ENCODE assay signal across 14 cellular contexts in genomic region chr3:114848643-114849350, GRCh38.
A peak's percentile ranks its signal among the peaks of the same experiment; 100 is the strongest.
DNase-seq lines count a peak whose midpoint lies in the region; ATAC-seq and TF ChIP-seq lines count a peak whose summit lies in the region.
"Had no signal": no experiment of that assay in that cellular context is flagged by ENCODE, and none has a peak within 500 bp of the region (broad histone marks: within the 10 kb centered on the region; RNA-seq: fewer than 3 reads in every experiment).

No MANE protein-coding gene starts in this region.

- H3K36me3 Mint-ChIP-seq in activated CD8-positive, alpha-beta T cell treated with anti-CD3 and anti-CD28 coated beads for 36 hours (ENCODE audit: low read depth) = no peaks in the 10 kb centered on the region

- POLR2A ChIA-PET in activated CD8-positive, alpha-beta T cell treated with anti-CD3 and anti-CD28 coated beads for 36 hours (lab: Charles Lee) = interaction anchor here (0.9 to 1.1 kb wide), 2 partner anchors 9 to 14 kb away, joined by 3 read pairs; no protein-coding TSS in a partner anchor

- H3K4me1 ChIP-seq in esophagus muscularis mucosa = peaks cover 24 to 38% (median 34%) of the 10 kb centered on the region in 4 donors
- H3K4me1 ChIP-seq in gastrocnemius medialis = peaks cover 33 to 34% of the 10 kb centered on the region in 2 donors

- no peak overlapping the region for H3K4me3 Mint-ChIP-seq in activated CD8-positive, alpha-beta T cell treated with anti-CD3 and anti-CD28 coated beads for 36 hours
- H3K4me3 Mint-ChIP-seq: central memory CD8-positive, alpha-beta T cell; neural crest cell had no signal

- TF ChIP-seq CTCF in esophagus muscularis mucosa (IDR thresholded peaks at IDR 0.05) (no peak), gastrocnemius medialis (IDR thresholded peaks at IDR 0.05 in 4 of 5, conservative IDR thresholded peaks at IDR 0.05 in 1 of 5) (no peak), WERI-Rb-1 (IDR thresholded peaks at IDR 0.05; ENCODE audit: low read depth, low read length) (no peak)
- TF ChIP-seq CTCF in activated CD8-positive, alpha-beta T cell treated with anti-CD3 and anti-CD28 coated beads for 36 hours (IDR thresholded peaks at IDR 0.05) = no peak

- TF ChIP-seq POLR2A in esophagus muscularis mucosa (IDR thresholded peaks at IDR 0.05; ENCODE audit: low read depth) = no peak
- no peak for TF ChIP-seq POLR2A in gastrocnemius medialis (IDR thresholded peaks at IDR 0.05)

- no peaks in the 10 kb centered on the region for H3K27me3 Mint-ChIP-seq in activated CD8-positive, alpha-beta T cell treated with anti-CD3 and anti-CD28 coated beads for 36 hours
- H3K27me3 Mint-ChIP-seq: central memory CD8-positive, alpha-beta T cell had no signal

- no peak for TF ChIP-seq EP300 in esophagus muscularis mucosa (IDR thresholded peaks at IDR 0.05)

- no peaks in the 10 kb centered on the region for H3K4me1 Mint-ChIP-seq in activated CD8-positive, alpha-beta T cell treated with anti-CD3 and anti-CD28 coated beads for 36 hours (ENCODE audit: low read depth)
- H3K4me1 Mint-ChIP-seq: neural crest cell had no signal

- no peak for ATAC-seq in gastrocnemius medialis
- no peak for ATAC-seq in activated CD8-positive, alpha-beta T cell treated with anti-CD3 and anti-CD28 coated beads for 36 hours
- ATAC-seq in HG03469 (IDR thresholded peaks at IDR 0.05; ENCODE audit: unreplicated experiment) = no peak

- no peak overlapping the region for H3K27ac Mint-ChIP-seq in activated CD8-positive, alpha-beta T cell treated with anti-CD3 and anti-CD28 coated beads for 36 hours

- CTCF ChIA-PET in activated CD8-positive, alpha-beta T cell treated with anti-CD3 and anti-CD28 coated beads for 36 hours (lab: Charles Lee) = no interaction called here

- H3K27me3 ChIP-seq in esophagus muscularis mucosa = no peaks in the 10 kb centered on the region
- H3K27me3 ChIP-seq in gastrocnemius medialis = no peaks in the 10 kb centered on the region
- H3K27me3 ChIP-seq in WERI-Rb-1 (ENCODE audit: insufficient read depth, low read depth, severe bottlenecking) = no peaks in the 10 kb centered on the region
- H3K27me3 ChIP-seq: tibial artery had no signal

- in situ Hi-C loops in gastrocnemius medialis (cut with MboI; ENCODE audit: low sequenced_read_pairs in 4 of 4) = loop anchor here in 3 of 4 donors (25.0 kb wide), 3 partner anchors 239 to 839 kb away; no protein-coding TSS in a partner anchor

- 89% methylated on average over 3 of the region's 3 CpGs for WGBS in esophagus muscularis mucosa

- no peak overlapping the region for H3K4me3 ChIP-seq in esophagus muscularis mucosa
- H3K4me3 ChIP-seq in gastrocnemius medialis = no peak overlapping the region
- H3K4me3 ChIP-seq in WERI-Rb-1 (ENCODE audit: low read depth, low read length) = no peak overlapping the region
- H3K4me3 ChIP-seq: tibial artery had no signal

- H3K27ac ChIP-seq in esophagus muscularis mucosa (replicated peaks in 1 of 4) = peak overlapping the region; percentile 61 to 74 (median 63)
- peak overlapping the region; percentile 6 to 65 (median 18) for H3K27ac ChIP-seq in gastrocnemius medialis
- no peak overlapping the region for H3K27ac ChIP-seq in WERI-Rb-1

- H3K9me3 Mint-ChIP-seq in activated CD8-positive, alpha-beta T cell treated with anti-CD3 and anti-CD28 coated beads for 36 hours = no peaks in the 10 kb centered on the region
- H3K9me3 Mint-ChIP-seq: central memory CD8-positive, alpha-beta T cell; neural crest cell had no signal

- intact Hi-C loops in esophagus muscularis mucosa (cut with DNase I) (no loop called here), gastrocnemius medialis (cut with DNase I; ENCODE audit: low total_unique reads) (loop anchor here (5.0 kb wide), 1 partner anchor 54 kb away; no protein-coding TSS in a partner anchor)
- intact Hi-C loops in activated CD8-positive, alpha-beta T cell treated with anti-CD3 and anti-CD28 coated beads for 36 hours (cut with micrococcal nuclease) = no loop called here

- H3K36me3 ChIP-seq in esophagus muscularis mucosa (no peaks in the 10 kb centered on the region), gastrocnemius medialis (no peaks in the 10 kb centered on the region), WERI-Rb-1 (no peaks in the 10 kb centered on the region)
- H3K36me3 ChIP-seq: tibial artery had no signal

- H3K9me3 ChIP-seq in esophagus muscularis mucosa (no peaks in the 10 kb centered on the region), gastrocnemius medialis (no peaks in the 10 kb centered on the region), WERI-Rb-1 (ENCODE audit: severe bottlenecking) (no peaks in the 10 kb centered on the region)
- H3K9me3 ChIP-seq: tibial artery had no signal

- peak; percentile 52 for DNase-seq in NCI-H2029 treated with DMSO at 0.1 percent for 48 hours (lab: John Stamatoyannopoulos, UW)
- DNase-seq in NCI-H2029 (lab: John Stamatoyannopoulos, UW) = no peak
- peak; percentile 76 for DNase-seq in NCI-H446 treated with DMSO at 0.1 percent for 48 hours (lab: John Stamatoyannopoulos, UW)
- no peak for DNase-seq in esophagus muscularis mucosa (ENCODE audit: extremely low spot score)
- no peak for DNase-seq in gastrocnemius medialis
- DNase-seq in activated CD8-positive, alpha-beta T cell treated with anti-CD3 and anti-CD28 coated beads for 36 hours = no peak
- DNase-seq in WERI-Rb-1 = no peak
- DNase-seq: NCI-H187, NCI-H526 treated with DMSO at 0.1 percent for 48 hours, T1000, tibial artery had no signal

Comparison
In these comparisons a context has a peak if more than half of its experiments do, and no peak if none do; other contexts are left out.
1. DNase-seq: peak in NCI-H2029 treated with DMSO at 0.1 percent for 48 hours (single experiment) and NCI-H446 treated with DMSO at 0.1 percent for 48 hours (single experiment); none in NCI-H2029 (single experiment), esophagus muscularis mucosa (single experiment), gastrocnemius medialis (0 of 2), activated CD8-positive, alpha-beta T cell treated with anti-CD3 and anti-CD28 coated beads for 36 hours (single experiment) and WERI-Rb-1 (single experiment).